ENCODE assay signal across 8 cellular contexts in the genomic region with DNA sequence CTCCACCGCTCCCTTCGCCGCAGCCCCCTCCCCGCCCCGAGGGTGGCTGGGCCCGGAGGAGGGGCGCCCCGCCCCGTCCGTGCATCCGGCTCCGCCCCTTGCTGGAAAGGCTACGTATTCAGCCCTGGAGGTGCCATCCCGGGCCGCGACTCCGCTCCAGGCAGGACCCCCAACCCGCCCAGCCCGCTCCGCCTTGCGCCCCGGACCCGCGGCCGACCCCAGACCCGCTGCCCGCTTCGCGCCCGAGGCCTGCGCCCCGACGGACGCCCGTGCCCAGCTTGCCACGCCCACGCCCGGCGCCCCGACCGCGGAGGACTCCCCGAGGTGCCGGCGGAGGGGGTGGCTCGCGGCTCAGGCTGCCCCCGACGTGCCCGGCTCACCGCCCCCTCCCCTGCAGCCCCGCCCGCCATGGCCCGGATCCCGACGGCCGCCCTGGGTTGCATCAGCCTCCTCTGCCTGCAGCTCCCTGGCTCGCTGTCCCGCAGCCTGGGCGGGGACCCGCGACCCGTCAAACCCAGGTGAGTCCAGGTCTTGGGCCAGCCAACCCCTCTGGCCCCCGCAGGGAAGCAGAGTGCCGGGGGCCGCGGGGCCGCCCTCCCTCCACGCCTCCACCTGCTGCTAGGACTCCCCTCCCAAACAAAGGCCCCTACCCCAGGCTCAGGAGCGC. TPM values are rescaled to one million over a fixed set of nuclear protein-coding genes. Genes with fewer than 3 reads are reported as not detected.
DNase-seq lines count a peak whose midpoint lies in the region; ATAC-seq and TF ChIP-seq lines count a peak whose summit lies in the region.

A gene with protein sequence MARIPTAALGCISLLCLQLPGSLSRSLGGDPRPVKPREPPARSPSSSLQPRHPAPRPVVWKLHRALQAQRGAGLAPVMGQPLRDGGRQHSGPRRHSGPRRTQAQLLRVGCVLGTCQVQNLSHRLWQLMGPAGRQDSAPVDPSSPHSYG (plus strand): TSS at position 104 of the 667 bp plus-strand sequence. CDS start 305 bp downstream, at position 409.

- H3K4me3 ChIP-seq in epithelial cell of esophagus (ENCODE audit: low read length) (peak within 1 kb of the TSS; percentile 48), neuronal stem cell (ENCODE audit: low read length in 2 of 2) (peak within 1 kb of the TSS; percentile 20 to 79)

- peaks cover 0 to 2% of the 10 kb centered on the region in 2 donors for H3K4me1 ChIP-seq in neuronal stem cell (ENCODE audit: control insufficient read depth in 2 of 2, insufficient read depth in 1 of 2, low read depth in 1 of 2, low read length in 2 of 2)

- no peak within 1 kb of the TSS for H3K27ac ChIP-seq in neuronal stem cell (replicated peaks; ENCODE audit: low read length)

- WGBS in neuronal stem cell (ENCODE audit: extremely low coverage in 2 of 2, insufficient read length in 2 of 2, insufficient replicate concordance in 1 of 2), 2 donors: no CpG with 5 or more reads among the region's 70 CpGs

- H3K14ac ChIP-seq in neuronal stem cell (ENCODE audit: low read length): peak within 1 kb of the TSS; percentile 63

- H3K79me1 ChIP-seq in neuronal stem cell (ENCODE audit: low read depth, low read length): peaks cover 4% of the 10 kb centered on the region

- TF ChIP-seq CTCF in activated CD8-positive, alpha-beta T cell treated with anti-CD3 and anti-CD28 coated beads for 36 hours (IDR thresholded peaks at IDR 0.05): no peak
- TF ChIP-seq CTCF in epithelial cell of esophagus (IDR thresholded peaks at IDR 0.05; ENCODE audit: insufficient read depth, low read depth, low read length, missing control alignments): no peak

- no peaks in the 10 kb centered on the region for H3K36me3 ChIP-seq in neuronal stem cell (replicated peaks in 1 of 2; ENCODE audit: control insufficient read depth in 2 of 2, insufficient read depth in 2 of 2, low read length in 2 of 2)

- peak within 1 kb of the TSS; percentile 89 for H3K4ac ChIP-seq in neuronal stem cell (ENCODE audit: low read length)

- peak within 1 kb of the TSS; percentile 88 for H2AK5ac ChIP-seq in neuronal stem cell (ENCODE audit: low read depth, low read length)

- peak within 1 kb of the TSS; percentile 55 for H3K23ac ChIP-seq in neuronal stem cell (ENCODE audit: low read depth, low read length, poor library complexity)

- H3K4me1 Mint-ChIP-seq in activated CD8-positive, alpha-beta T cell treated with anti-CD3 and anti-CD28 coated beads for 36 hours (ENCODE audit: low read depth): peaks cover 3% of the 10 kb centered on the region

- peak within 1 kb of the TSS; percentile 65 for H4K8ac ChIP-seq in neuronal stem cell (ENCODE audit: low read depth, low read length)

- peaks cover 2 to 4% of the 10 kb centered on the region in 2 donors for H3K9me3 ChIP-seq in neuronal stem cell (replicated peaks in 1 of 2; ENCODE audit: control insufficient read depth in 2 of 2, insufficient read depth in 1 of 2, low read depth in 1 of 2, low read length in 2 of 2)

- peak within 1 kb of the TSS; percentile 77 for H3K9ac ChIP-seq in neuronal stem cell (ENCODE audit: low read depth, low read length, poor library complexity)

- no peaks in the 10 kb centered on the region for H3K36me3 Mint-ChIP-seq in activated CD8-positive, alpha-beta T cell treated with anti-CD3 and anti-CD28 coated beads for 36 hours (ENCODE audit: low read depth)

- H2BK5ac ChIP-seq in neuronal stem cell (ENCODE audit: low read length): no peak within 1 kb of the TSS

- H2BK15ac ChIP-seq in neuronal stem cell (ENCODE audit: low read length): peak within 1 kb of the TSS; percentile 93

- peaks cover 6% of the 10 kb centered on the region for H3K27me3 Mint-ChIP-seq in activated CD8-positive, alpha-beta T cell treated with anti-CD3 and anti-CD28 coated beads for 36 hours

- peak; percentile 83 for ATAC-seq in activated CD8-positive, alpha-beta T cell treated with anti-CD3 and anti-CD28 coated beads for 36 hours
- ATAC-seq in HG02981 (IDR thresholded peaks at IDR 0.05; ENCODE audit: unreplicated experiment) (no peak), HG02885 (IDR thresholded peaks at IDR 0.05; ENCODE audit: poor library complexity, unreplicated experiment) (no peak)

- peak within 1 kb of the TSS; percentile 57 for H3K4me2 ChIP-seq in neuronal stem cell (ENCODE audit: insufficient read depth, low read length, poor library complexity, severe bottlenecking)

- H3K9me3 Mint-ChIP-seq in activated CD8-positive, alpha-beta T cell treated with anti-CD3 and anti-CD28 coated beads for 36 hours: no peaks in the 10 kb centered on the region

- POLR2A ChIA-PET in activated CD8-positive, alpha-beta T cell treated with anti-CD3 and anti-CD28 coated beads for 36 hours (lab: Charles Lee): interaction anchor here (0.7 to 1.7 kb wide), 2 partner anchors 13 to 44 kb away, joined by 3 to 4 read pairs; a partner anchor contains a TSS

- H3K27me3 ChIP-seq in neuronal stem cell (ENCODE audit: control insufficient read depth in 3 of 3, insufficient read depth in 3 of 3, low read depth in 1 of 3, low read length in 3 of 3): peaks cover 3 to 62% (median 16%) of the 10 kb centered on the region in 3 experiments

- peak within 1 kb of the TSS; percentile 16 for H2BK120ac ChIP-seq in neuronal stem cell (ENCODE audit: low read depth, low read length)

- intact Hi-C loops in activated CD8-positive, alpha-beta T cell treated with anti-CD3 and anti-CD28 coated beads for 36 hours (cut with micrococcal nuclease): no loop called here

- peak within 1 kb of the TSS; percentile 79 for H3K4me3 Mint-ChIP-seq in activated CD8-positive, alpha-beta T cell treated with anti-CD3 and anti-CD28 coated beads for 36 hours

- H2AFZ ChIP-seq in neuronal stem cell (ENCODE audit: low read length): peak within 1 kb of the TSS; percentile 73

- CTCF ChIA-PET in activated CD8-positive, alpha-beta T cell treated with anti-CD3 and anti-CD28 coated beads for 36 hours (lab: Charles Lee): interaction anchor here (0.8 to 1.0 kb wide), 2 partner anchors 16 to 17 kb away, joined by 3 to 5 read pairs; no protein-coding TSS in a partner anchor

- H3K18ac ChIP-seq in neuronal stem cell (ENCODE audit: low read length): peak within 1 kb of the TSS; percentile 94

- H3K27ac Mint-ChIP-seq in activated CD8-positive, alpha-beta T cell treated with anti-CD3 and anti-CD28 coated beads for 36 hours: peak within 1 kb of the TSS; percentile 63

- H4K91ac ChIP-seq in neuronal stem cell (ENCODE audit: low read depth, low read length, poor library complexity): peak within 1 kb of the TSS; percentile 3

- DNase-seq in NCI-H2196 (lab: John Stamatoyannopoulos, UW; ENCODE audit: unreplicated experiment) (peak; percentile 11), NCI-H2196 treated with DMSO at 0.1 percent for 48 hours (lab: John Stamatoyannopoulos, UW; ENCODE audit: unreplicated experiment) (no peak), epithelial cell of esophagus (ENCODE audit: low read depth) (no peak), neuronal stem cell (ENCODE audit: low spot score) (peak; percentile 49), amniotic stem cell (lab: John Stamatoyannopoulos, UW) (no peak)
- peak; percentile 71 for DNase-seq in activated CD8-positive, alpha-beta T cell treated with anti-CD3 and anti-CD28 coated beads for 36 hours

- peak within 1 kb of the TSS; percentile 84 for H2BK12ac ChIP-seq in neuronal stem cell (ENCODE audit: low read length)

RNA-seq across cellular contexts. Expression of the gene that starts here (rescaled TPM):
- total RNA-seq in activated CD8-positive, alpha-beta T cell treated with anti-CD3 and anti-CD28 coated beads for 36 hours: 1 to 10 TPM; 5.5 to 6.8 TPM
- 2.4 TPM for polyA plus RNA-seq in neuronal stem cell (2013, experiment 1 of 2)
- 2.2 TPM for polyA plus RNA-seq in neuronal stem cell (2013, experiment 2 of 2)

Comparison
In these comparisons a context has a peak if more than half of its experiments do, and no peak if none do; other contexts are left out.
1. DNase-seq: peak in NCI-H2196 (single experiment), activated CD8-positive, alpha-beta T cell treated with anti-CD3 and anti-CD28 coated beads for 36 hours (single experiment) and neuronal stem cell (single experiment); none in NCI-H2196 treated with DMSO at 0.1 percent for 48 hours (single experiment), epithelial cell of esophagus (single experiment) and amniotic stem cell (single experiment).